ENCODE assay signal across 16 cellular contexts in the genomic region with DNA sequence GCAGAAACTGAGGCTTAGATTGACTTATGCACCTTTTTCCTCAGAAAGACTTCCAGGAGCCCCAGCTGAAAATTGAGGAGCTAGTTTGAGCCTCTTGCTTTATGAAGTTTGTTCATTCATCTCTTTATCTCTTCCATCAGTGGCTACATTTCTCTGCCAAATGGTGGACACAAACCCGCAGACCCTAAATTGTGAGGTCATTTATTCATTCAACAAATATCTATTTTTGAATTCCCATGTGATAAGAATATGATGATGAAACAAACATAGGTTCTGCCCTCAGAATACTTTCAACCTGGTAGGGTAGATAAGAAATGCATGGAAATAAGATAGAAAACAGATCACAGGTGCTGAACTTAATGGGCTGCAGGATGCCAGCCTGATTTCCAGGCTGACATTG.
DNase-seq lines count a peak whose midpoint lies in the region; TF ChIP-seq lines count a peak whose summit lies in the region.
"Had no signal": no experiment of that assay in that cellular context is flagged by ENCODE, and none has a peak within 500 bp of the region (broad histone marks: within the 10 kb centered on the region; RNA-seq: fewer than 3 reads in every experiment).

No MANE protein-coding gene starts in this region.

- H3K4ac ChIP-seq in trophoblast cell (ENCODE audit: low read depth, low read length), result no peak overlapping the region

- TF ChIP-seq CTCF in HEK293 (tag by site-specific recombination; IDR thresholded peaks at IDR 0.05) (no peak), esophagus muscularis mucosa (IDR thresholded peaks at IDR 0.05) (no peak), vagina (IDR thresholded peaks at IDR 0.05) (no peak)

- DNase-seq in esophagus muscularis mucosa (ENCODE audit: extremely low spot score), result no peak
- peak; percentile 45 to 91 for DNase-seq in trophoblast cell
- DNase-seq in vagina (ENCODE audit: extremely low spot score in 2 of 2), result no peak
- no peak for DNase-seq in NCI-H524 (lab: John Stamatoyannopoulos, UW)
- DNase-seq in OCI-M1 (lab: John Stamatoyannopoulos, UW), result no peak
- DNase-seq in activated naive CD8-positive, alpha-beta T cell treated with anti-CD3 and anti-CD28 coated beads for 36 hours, result no peak
- DNase-seq: Calu3; CD8-positive, alpha-beta T cell; DMS79 treated with DMSO at 0.1 percent for 48 hours; GF-D8 had no signal

- intact Hi-C loops in esophagus muscularis mucosa (cut with DNase I), result no loop called here
- intact Hi-C loops in vagina (cut with DNase I), result no loop called here

- no peak overlapping the region for H3K9ac ChIP-seq in trophoblast cell (ENCODE audit: low read length)
- H3K9ac ChIP-seq: BLaER1 treated with 17β-estradiol and CSF1 and Interleukin-3, amounts not matched to agents 10 nM and 100 nM had no signal

- no peak overlapping the region for H3K27ac Mint-ChIP-seq in activated naive CD8-positive, alpha-beta T cell treated with anti-CD3 and anti-CD28 coated beads for 36 hours
- H3K27ac Mint-ChIP-seq: B cell; CD8-positive, alpha-beta T cell; IgD-negative memory B cell had no signal

- POLR2A ChIA-PET in HEK293 (lab: Yijun Ruan, JAX), result no interaction called here

- H4K8ac ChIP-seq in trophoblast cell (ENCODE audit: low read depth, low read length), result no peak overlapping the region

- H3K9me3 ChIP-seq in HEK293 (ENCODE audit: control insufficient read depth, insufficient read depth, low read depth, low read length) (no peaks in the 10 kb centered on the region), esophagus muscularis mucosa (no peaks in the 10 kb centered on the region), trophoblast cell (ENCODE audit: insufficient read depth, low read depth, low read length) (no peaks in the 10 kb centered on the region), vagina (no peaks in the 10 kb centered on the region)
- H3K9me3 ChIP-seq: HAP-1 had no signal

- H3K4me1 Mint-ChIP-seq in activated naive CD8-positive, alpha-beta T cell treated with anti-CD3 and anti-CD28 coated beads for 36 hours, result peaks cover 10% of the 10 kb centered on the region
- H3K4me1 Mint-ChIP-seq: B cell, IgD-negative memory B cell had no signal

- H3K14ac ChIP-seq in trophoblast cell (ENCODE audit: low read length), result no peak overlapping the region

- H2AFZ ChIP-seq in trophoblast cell (ENCODE audit: insufficient read depth, low read length, poor library complexity), result no peak overlapping the region

- H3K27ac ChIP-seq in HEK293 (ENCODE audit: extremely low read depth, low read depth, low read length) (no peak overlapping the region), esophagus muscularis mucosa (replicated peaks in 1 of 4) (peak overlapping the region in 3 of 4 donors; percentile 4 to 33 (median 5)), trophoblast cell (ENCODE audit: low read depth, low read length) (no peak overlapping the region), vagina (peak overlapping the region; percentile 68)
- H3K27ac ChIP-seq: BLaER1 treated with 17β-estradiol and CSF1 and Interleukin-3, amounts not matched to agents 10 nM and 100 nM; HL-60 had no signal

- H3K4me1 ChIP-seq in HEK293 (ENCODE audit: control insufficient read depth, insufficient read depth, low read length) (no peaks in the 10 kb centered on the region; the same call in 1 of the 2 replicates), esophagus muscularis mucosa (peaks cover 8 to 77% (median 40%) of the 10 kb centered on the region in 4 donors), trophoblast cell (ENCODE audit: control insufficient read depth in 1 of 2, insufficient read depth in 2 of 2, low read length in 2 of 2) (peaks cover 4 to 5% of the 10 kb centered on the region in 2 experiments), vagina (peaks cover 39% of the 10 kb centered on the region)
- H3K4me1 ChIP-seq: HAP-1 had no signal

- no peak for TF ChIP-seq EP300 in esophagus muscularis mucosa (IDR thresholded peaks at IDR 0.05)

- no peak overlapping the region for H2BK12ac ChIP-seq in trophoblast cell (ENCODE audit: low read length)

- no peak overlapping the region for H3K18ac ChIP-seq in trophoblast cell (ENCODE audit: low read length)

- CTCF ChIA-PET in HEK293 (lab: Yijun Ruan, JAX), result interaction anchor here (0.9 kb wide), 1 partner anchor 43 kb away, joined by 3 read pairs; no protein-coding TSS in a partner anchor

- no peaks in the 10 kb centered on the region for H3K9me3 Mint-ChIP-seq in activated naive CD8-positive, alpha-beta T cell treated with anti-CD3 and anti-CD28 coated beads for 36 hours
- H3K9me3 Mint-ChIP-seq: CD8-positive, alpha-beta T cell; IgD-negative memory B cell had no signal

- TF ChIP-seq POLR2A in esophagus muscularis mucosa (IDR thresholded peaks at IDR 0.05; ENCODE audit: low read depth) (no peak), vagina (IDR thresholded peaks at IDR 0.05) (no peak)

- H3K4me3 ChIP-seq in HEK293 (ENCODE audit: low read depth, low read length), result no peak overlapping the region
- no peak overlapping the region for H3K4me3 ChIP-seq in esophagus muscularis mucosa
- no peak overlapping the region for H3K4me3 ChIP-seq in trophoblast cell (ENCODE audit: low read depth, low read length)
- H3K4me3 ChIP-seq in vagina, result no peak overlapping the region
- H3K4me3 ChIP-seq: BLaER1 treated with 17β-estradiol and CSF1 and Interleukin-3, amounts not matched to agents 10 nM and 100 nM; HAP-1 had no signal

- no peak overlapping the region for H3K23ac ChIP-seq in trophoblast cell (ENCODE audit: low read length)

- H3K36me3 ChIP-seq in HEK293 (ENCODE audit: control insufficient read depth in 2 of 2, insufficient read depth in 1 of 2, low read length in 2 of 2), result no peaks in the 10 kb centered on the region
- H3K36me3 ChIP-seq in esophagus muscularis mucosa, result no peaks in the 10 kb centered on the region
- H3K36me3 ChIP-seq in trophoblast cell (ENCODE audit: control insufficient read depth in 1 of 2, insufficient read depth in 2 of 2, low read length in 2 of 2), result no peaks in the 10 kb centered on the region
- no peaks in the 10 kb centered on the region for H3K36me3 ChIP-seq in vagina
- H3K36me3 ChIP-seq: BLaER1 treated with 17β-estradiol and CSF1 and Interleukin-3, amounts not matched to agents 10 nM and 100 nM; HAP-1 had no signal

- H2AK5ac ChIP-seq in trophoblast cell (ENCODE audit: low read length), result no peak overlapping the region

- H3K36me3 Mint-ChIP-seq in activated naive CD8-positive, alpha-beta T cell treated with anti-CD3 and anti-CD28 coated beads for 36 hours, result peaks cover 12% of the 10 kb centered on the region

- no peak overlapping the region for H2BK120ac ChIP-seq in trophoblast cell (ENCODE audit: insufficient read depth, low read length, poor library complexity)

- H2BK5ac ChIP-seq in trophoblast cell (ENCODE audit: low read depth, low read length, poor library complexity), result no peak overlapping the region

- H3K27me3 ChIP-seq in esophagus muscularis mucosa (no peaks in the 10 kb centered on the region), trophoblast cell (ENCODE audit: insufficient read depth, low read length) (no peaks in the 10 kb centered on the region), vagina (no peaks in the 10 kb centered on the region)
- H3K27me3 ChIP-seq: BLaER1 treated with 17β-estradiol and CSF1 and Interleukin-3, amounts not matched to agents 10 nM and 100 nM had no signal

- no peak overlapping the region for H4K12ac ChIP-seq in trophoblast cell (ENCODE audit: low read depth, low read length)

- 86% methylated on average over 1 of the region's 1 CpG for WGBS in esophagus muscularis mucosa
- WGBS in trophoblast cell (ENCODE audit: extremely low coverage, insufficient coverage, insufficient read length), result no CpG with 5 or more reads among the region's 1 CpG

- no peak overlapping the region for H3K4me2 ChIP-seq in trophoblast cell (ENCODE audit: low read length)
- H3K4me2 ChIP-seq: BLaER1 treated with 17β-estradiol and CSF1 and Interleukin-3, amounts not matched to agents 10 nM and 100 nM had no signal

- H4K91ac ChIP-seq in trophoblast cell (ENCODE audit: low read depth, low read length), result no peak overlapping the region

- no peaks in the 10 kb centered on the region for H3K79me2 ChIP-seq in trophoblast cell (ENCODE audit: control insufficient read depth, insufficient read depth, low read length, poor library complexity)

- no peak overlapping the region for H3K4me3 Mint-ChIP-seq in activated naive CD8-positive, alpha-beta T cell treated with anti-CD3 and anti-CD28 coated beads for 36 hours
- H3K4me3 Mint-ChIP-seq: B cell; CD8-positive, alpha-beta T cell; IgD-negative memory B cell had no signal

- no peaks in the 10 kb centered on the region for H3K27me3 Mint-ChIP-seq in activated naive CD8-positive, alpha-beta T cell treated with anti-CD3 and anti-CD28 coated beads for 36 hours

- no peaks in the 10 kb centered on the region for H3K79me1 ChIP-seq in trophoblast cell (ENCODE audit: low read length)

TF ChIP-seq in HEK293, 187 proteins besides CTCF, POLR2A, EP300 and RAD21:
- TF ChIP-seq ZNF433 (tag by site-specific recombination; IDR thresholded peaks at IDR 0.05; ENCODE audit: low read depth), result no peak
- 0 out of 2 replicates have a peak, but pooled peaks have one; percentile 57 for TF ChIP-seq ZNF558 (tag by site-specific recombination; IDR thresholded peaks at IDR 0.05)
TF ChIP-seq in HEK293: peak in this region for 1.

Comparison
In these comparisons a context has a peak if more than half of its experiments do, and no peak if none do; other contexts are left out.
1. H3K27ac ChIP-seq: peak in esophagus muscularis mucosa (3 of 4) and vagina (single experiment); none in HEK293 (single experiment) and trophoblast cell (single experiment).
2. DNase-seq: peak in trophoblast cell (2 of 2); none in esophagus muscularis mucosa (single experiment), vagina (0 of 2), NCI-H524 (0 of 2), OCI-M1 (single experiment) and activated naive CD8-positive, alpha-beta T cell treated with anti-CD3 and anti-CD28 coated beads for 36 hours (single experiment).